In genomic region chr2:66498597-66498910, GRCh38 we compare ENCODE assay signal across 20 cellular contexts.
"Had no signal": no experiment of that assay in that cellular context is flagged by ENCODE, and none has a peak within 500 bp of the region (broad histone marks: within the 10 kb centered on the region; RNA-seq: fewer than 3 reads in every experiment).

No MANE protein-coding gene starts in this region.

- H3K4me2 ChIP-seq: hepatocyte had no signal

- H3K36me3 ChIP-seq: brain microvascular endothelial cell, upper lobe of right lung had no signal

- H3K27ac ChIP-seq: brain microvascular endothelial cell, hepatocyte, testis, upper lobe of right lung, VCaP had no signal

- H3K4me3 ChIP-seq: hepatocyte, testis, upper lobe of right lung had no signal

- H3K9me3 ChIP-seq: testis, upper lobe of right lung had no signal

- DNase-seq: activated CD4-positive, alpha-beta T cell treated with anti-CD3 and anti-CD28 coated beads for 1 hour; activated CD4-positive, alpha-beta T cell treated with anti-CD3 and anti-CD28 coated beads, Interleukin-2, amount 50 U/mL, for 1 hour; activated CD8-positive, alpha-beta T cell treated with anti-CD3 and anti-CD28 coated beads, Interleukin-2, amount 10 ng/mL, durations not matched to agents 7 days and 5 days; activated gamma-delta T cell; activated naive CD4-positive, alpha-beta T cell treated with anti-CD3 and anti-CD28 coated beads, Interleukin-2, amount 50 U/mL, for 16 hours; activated naive CD8-positive, alpha-beta T cell treated with anti-CD3 and anti-CD28 coated beads, Interleukin-2, amount 50 U/mL, for 24 hours; anterior cingulate cortex; brain microvascular endothelial cell; central memory CD4-positive, alpha-beta T cell; effector memory CD4-positive, alpha-beta T cell; foreskin melanocyte; glutamatergic neuron; retina; stimulated activated CD4-positive, alpha-beta T cell treated with anti-CD3 and anti-CD28 coated beads, Interleukin-2, amount 100 ng/mL, for 48 hours; stimulated activated naive CD4-positive, alpha-beta T cell; testis; upper lobe of right lung had no signal

- ATAC-seq: activated CD8-positive, alpha-beta T cell treated with anti-CD3 and anti-CD28 coated beads, Interleukin-2, amount 10 ng/mL, durations not matched to agents 7 days and 5 days; activated naive CD8-positive, alpha-beta T cell treated with anti-CD3 and anti-CD28 coated beads, Interleukin-2, amount 50 U/mL, for 24 hours; esophagus mucosa; upper lobe of right lung had no signal

- H3K27me3 ChIP-seq: brain microvascular endothelial cell, hepatocyte, testis, upper lobe of right lung had no signal

- H2AFZ ChIP-seq: hepatocyte had no signal
